8 cellular contexts compared by ENCODE assay signal in genomic region chr15:73965094-73965729, GRCh38. TPM values are rescaled to one million over a fixed set of nuclear protein-coding genes. Genes with fewer than 3 reads are reported as not detected.
DNase-seq lines count a peak whose midpoint lies in the region; ATAC-seq, FAIRE-seq and TF ChIP-seq lines count a peak whose summit lies in the region.

No MANE protein-coding gene starts in this region.

- peak overlapping the region; percentile 66 for H3K4me3 Mint-ChIP-seq in activated CD4-positive, alpha-beta T cell treated with anti-CD3 and anti-CD28 coated beads for 36 hours

- no peaks in the 10 kb centered on the region for H4K20me1 ChIP-seq in Karpas-422 (ENCODE audit: insufficient read depth, low read depth, low read length)
- no peaks in the 10 kb centered on the region; the same call in 1 of the 2 replicates for H4K20me1 ChIP-seq in K562 (replicated peaks; ENCODE audit: control insufficient read depth, insufficient read depth, low read length)

- H2AFZ ChIP-seq in Karpas-422 (ENCODE audit: low read length) (peak overlapping the region; percentile 86), K562 (ENCODE audit: low read depth, low read length) (peak overlapping the region; percentile 67)

- POLR2A ChIA-PET in activated CD4-positive, alpha-beta T cell treated with anti-CD3 and anti-CD28 coated beads for 36 hours (lab: Charles Lee), result interaction anchor here (1.5 kb wide), 1 partner anchor 9 kb away, joined by 3 read pairs; no protein-coding TSS in a partner anchor
- POLR2A ChIA-PET in K562 (lab: Yijun Ruan, JAX), result interaction anchor here (0.6 kb wide), 2 partner anchors 42 to 47 kb away, joined by 3 read pairs; no protein-coding TSS in a partner anchor

- TF ChIP-seq CTCF in K562 (IDR thresholded peaks at IDR 0.05 in 2 of 3, conservative IDR thresholded peaks at IDR 0.05 in 1 of 3; ENCODE audit: insufficient read depth in 2 of 3, low read depth in 1 of 3, low read length in 3 of 3) (no peak; a peak in 1 of 6 replicates), foreskin fibroblast (IDR thresholded peaks at IDR 0.05; ENCODE audit: low read depth, low read length) (no peak), GM13976 (IDR thresholded peaks at IDR 0.05; ENCODE audit: borderline replicate concordance, control extremely low read depth, extremely low read depth, insufficient read depth, missing control alignments) (no peak)

- CTCF ChIA-PET in activated CD4-positive, alpha-beta T cell treated with anti-CD3 and anti-CD28 coated beads for 36 hours (lab: Charles Lee), result interaction anchor here (0.6 to 4.0 kb wide), 21 partner anchors 9 to 638 kb away, joined by 3 to 27 read pairs (median 5); partner anchors contain the start of genes PML, STOML1 and TBC1D21
- CTCF ChIA-PET in K562 (lab: Yijun Ruan, JAX; ENCODE audit: low intra/inter-chr PET ratio), result interaction anchor here (0.6 to 2.4 kb wide), 3 partner anchors 11 to 91 kb away, joined by 4 to 17 read pairs (median 7); no protein-coding TSS in a partner anchor

- 13% methylated on average over 13 of the region's 13 CpGs for WGBS in K562 (ENCODE audit: insufficient coverage, low coverage, missing lambda C conversion rate)

- H3K27me3 ChIP-seq in Karpas-422 (ENCODE audit: low read length) (no peaks in the 10 kb centered on the region), K562 (ENCODE audit: control insufficient read depth in 2 of 2, insufficient read depth in 2 of 2, low read length in 2 of 2) (peaks cover 6 to 17% of the 10 kb centered on the region in 2 experiments; a peak in 4 of 5 replicates), rectal smooth muscle tissue (ENCODE audit: control insufficient read depth, insufficient read depth, low read length) (peaks cover 2% of the 10 kb centered on the region)

- H3K4me1 ChIP-seq in Karpas-422 (ENCODE audit: low read length) (peaks cover 20% of the 10 kb centered on the region), K562 (replicated peaks in 1 of 2; ENCODE audit: control insufficient read depth in 2 of 2, insufficient read depth in 2 of 2, low read length in 2 of 2) (peaks cover 0 to 5% of the 10 kb centered on the region in 2 experiments; a peak in 2 of 5 replicates), rectal smooth muscle tissue (ENCODE audit: control insufficient read depth, insufficient read depth, low read length) (no peaks in the 10 kb centered on the region)

- H3K27ac ChIP-seq in Karpas-422 (ENCODE audit: low read length) (no peak overlapping the region), K562 (ENCODE audit: extremely low read depth, low read depth, low read length) (no peak overlapping the region), rectal smooth muscle tissue (ENCODE audit: low read depth, low read length) (no peak overlapping the region)

- H3K4me3 ChIP-seq in Karpas-422 (ENCODE audit: low read length), result peak overlapping the region; percentile 25; the same call in 1 of the 2 replicates
- H3K4me3 ChIP-seq in K562, result no peak overlapping the region
- H3K4me3 ChIP-seq in rectal smooth muscle tissue (ENCODE audit: low read length), result peak overlapping the region; percentile 43
- H3K4me3 ChIP-seq in foreskin fibroblast (ENCODE audit: low read depth in 1 of 2, low read length in 2 of 2), result no peak overlapping the region

- H3K79me2 ChIP-seq in Karpas-422 (ENCODE audit: low read length) (no peaks in the 10 kb centered on the region), K562 (ENCODE audit: control insufficient read depth, insufficient read depth, low read length) (no peaks in the 10 kb centered on the region)

- H3K9ac ChIP-seq in Karpas-422 (ENCODE audit: low read length), result no peak overlapping the region
- H3K9ac ChIP-seq in K562 (ENCODE audit: insufficient read depth in 1 of 2, low read depth in 2 of 2, low read length in 2 of 2), result no peak overlapping the region; a peak in 1 of 4 replicates
- no peak overlapping the region for H3K9ac ChIP-seq in rectal smooth muscle tissue (ENCODE audit: low read length)

- H3K27ac Mint-ChIP-seq in activated CD4-positive, alpha-beta T cell treated with anti-CD3 and anti-CD28 coated beads for 36 hours, result peak overlapping the region; percentile 76

- peak; percentile 82 for DNase-seq in activated CD4-positive, alpha-beta T cell treated with anti-CD3 and anti-CD28 coated beads for 36 hours
- DNase-seq in activated CD4-positive, alpha-beta T cell treated with anti-CD3 and anti-CD28 coated beads, Interleukin-2, amount 50 U/mL, for 1 hour, result no peak
- DNase-seq in Karpas-422, result no peak
- no peak for DNase-seq in K562 (ENCODE audit: extremely low read depth in 1 of 4, low spot score in 3 of 4)
- DNase-seq in foreskin fibroblast, result no peak
- no peak for DNase-seq in GM13976 (ENCODE audit: low spot score)
- no peak for DNase-seq in superior temporal gyrus (ENCODE audit: extremely low spot score)

- intact Hi-C loops in activated CD4-positive, alpha-beta T cell treated with anti-CD3 and anti-CD28 coated beads for 36 hours (cut with DNase I, micrococcal nuclease), result loop anchor here (1.0 to 5.0 kb wide), 6 partner anchors 8 to 497 kb away; partner anchors contain the start of genes LOXL1 (in 1 of the 2), PML (in 1 of the 2) and UBL7 (in 1 of the 2)
- intact Hi-C loops in K562 (cut with micrococcal nuclease), result no loop called here

- H3K9me3 ChIP-seq in Karpas-422 (ENCODE audit: low read length) (no peaks in the 10 kb centered on the region), K562 (replicated peaks; ENCODE audit: control insufficient read depth, insufficient read depth, low read depth, low read length) (no peaks in the 10 kb centered on the region)

- no peaks in the 10 kb centered on the region for H3K27me3 Mint-ChIP-seq in activated CD4-positive, alpha-beta T cell treated with anti-CD3 and anti-CD28 coated beads for 36 hours

- TF ChIP-seq POLR2A in K562 (conservative IDR thresholded peaks at IDR 0.05), result no peak

- in situ Hi-C loops in K562 (cut with MboI), result loop anchor here (25.0 kb wide), 1 partner anchor 1322 kb away; the partner anchor contains the start of gene GOLGA6D
- in situ Hi-C loops in GM13976 (cut with MboI; ENCODE audit: low sequenced_read_pairs, unreplicated experiment), result no loop called here

- FAIRE-seq in K562 (lab: Jason Lieb, UNC), result no peak

- H3K36me3 ChIP-seq in Karpas-422 (ENCODE audit: insufficient read depth, low read length) (no peaks in the 10 kb centered on the region), K562 (ENCODE audit: control insufficient read depth, insufficient read depth, low read length) (no peaks in the 10 kb centered on the region), rectal smooth muscle tissue (ENCODE audit: control insufficient read depth, insufficient read depth, low read length) (no peaks in the 10 kb centered on the region)

- TF ChIP-seq EP300 in K562 (IDR thresholded peaks at IDR 0.05; ENCODE audit: low read length), result no peak

- H3K9me3 Mint-ChIP-seq in activated CD4-positive, alpha-beta T cell treated with anti-CD3 and anti-CD28 coated beads for 36 hours (ENCODE audit: low read depth), result no peaks in the 10 kb centered on the region

- H3K9me2 ChIP-seq in Karpas-422 (replicated peaks; ENCODE audit: insufficient read depth, low read length), result no peaks in the 10 kb centered on the region

- no peaks in the 10 kb centered on the region for H3K36me3 Mint-ChIP-seq in activated CD4-positive, alpha-beta T cell treated with anti-CD3 and anti-CD28 coated beads for 36 hours (ENCODE audit: low read depth)

- no peaks in the 10 kb centered on the region for H3K9me1 ChIP-seq in K562 (ENCODE audit: control insufficient read depth, insufficient read depth, low read length)

- no peak for TF ChIP-seq RAD21 in K562 (CRISPR knock-in tag; conservative IDR thresholded peaks at IDR 0.05 in 1 of 2, IDR thresholded peaks at IDR 0.05 in 1 of 2)

- BruUV-seq in K562 (replicated peaks; lab: Mats Ljungman, UMichigan), result no TSS peak

- ATAC-seq in activated CD4-positive, alpha-beta T cell treated with anti-CD3 and anti-CD28 coated beads for 36 hours, result peak; percentile 74
- peak; percentile 67 for ATAC-seq in K562

- H3K4me2 ChIP-seq in Karpas-422 (ENCODE audit: low read depth, low read length, poor library complexity, severe bottlenecking), result peak overlapping the region; percentile 46
- peak overlapping the region; percentile 40; the same call in 1 of the 2 replicates for H3K4me2 ChIP-seq in K562 (ENCODE audit: insufficient read depth, low read length)

- H3K4me1 Mint-ChIP-seq in activated CD4-positive, alpha-beta T cell treated with anti-CD3 and anti-CD28 coated beads for 36 hours, result peaks cover 25% of the 10 kb centered on the region

RNA-seq across cellular contexts. Expression of gene STOML1, which starts 26.9 kb away (rescaled TPM):
- 1 to 10 TPM; 6.3 to 7.1 TPM for total RNA-seq in activated CD4-positive, alpha-beta T cell treated with anti-CD3 and anti-CD28 coated beads for 36 hours
- 2.3 and 5.4 TPM in 2 replicates for total RNA-seq in Karpas-422 (2014; rRNA removed; shearing (Covaris generic); ENCODE audit: low replicate concordance)
- total RNA-seq in K562 (2011; cell fraction: chromatin; rRNA removed; ENCODE audit: low replicate concordance), result 10.7 and 18.8 TPM in 2 replicates
- 18.3 and 19.3 TPM in 2 replicates for total RNA-seq in K562 (2011; cell fraction: nucleolus; rRNA removed)
- 14.7 and 18.3 TPM in 2 replicates for total RNA-seq in K562 (2011; cell fraction: nucleoplasm; rRNA removed)
- total RNA-seq in K562 (2014; rRNA removed) (9.7 and 9.9 TPM in 2 replicates), K562 (2014; rRNA removed; fragmentation: Illumina TruSeq; extraction: Trizol) (1.2 and 2.1 TPM in 2 replicates), K562 (2015; rRNA removed; fragmentation: Illumina TruSeq; extraction: Trizol) (4.6 and 5.3 TPM in 2 replicates), K562 (2021) (9.6 and 10.3 TPM in 2 replicates)
- polyA plus RNA-seq in K562 (2011; rRNA removed) (4.9 and 7.1 TPM in 2 replicates), K562 (2014; fragmentation: Illumina TruSeq; extraction: Trizol) (3.5 and 5.2 TPM in 2 replicates), K562 (2014; fragmentation: Nextera tagmentation; extraction: Ambion mirVana) (under 1 TPM; 0.25 to 0.53 TPM), K562 (2014; rRNA removed) (6.9 and 8.9 TPM in 2 replicates)
- polyA plus RNA-seq in K562 (2011; cell fraction: cytosol; rRNA removed), result 8.1 and 16.7 TPM in 2 replicates
- 14.1 and 18.4 TPM in 2 replicates for polyA plus RNA-seq in K562 (2011; cell fraction: nucleus; rRNA removed)
- polyA plus RNA-seq in K562 (2012), result 5.9 and 11.3 TPM in 2 replicates
- 2.9 and 3.5 TPM in 2 replicates for polyA minus RNA-seq in K562 (2011; rRNA and poly(A)+ RNA removed)
- 2.7 and 5.1 TPM in 2 replicates for polyA minus RNA-seq in K562 (2011; cell fraction: cytosol; rRNA and poly(A)+ RNA removed)
- polyA minus RNA-seq in K562 (2011; cell fraction: nucleus; rRNA and poly(A)+ RNA removed), result 5.9 and 7.2 TPM in 2 replicates

RNA-seq across cellular contexts. Expression of gene PML, which starts 29.3 kb away (rescaled TPM):
- 10 to 100 TPM; 72.6 to 75.4 TPM for total RNA-seq in activated CD4-positive, alpha-beta T cell treated with anti-CD3 and anti-CD28 coated beads for 36 hours
- 15.4 and 21.5 TPM in 2 replicates for total RNA-seq in Karpas-422 (2014; rRNA removed; shearing (Covaris generic); ENCODE audit: low replicate concordance)
- 30.2 and 56.1 TPM in 2 replicates for total RNA-seq in K562 (2011; cell fraction: chromatin; rRNA removed; ENCODE audit: low replicate concordance)
- total RNA-seq in K562 (2011; cell fraction: nucleolus; rRNA removed), result 36.8 and 39.2 TPM in 2 replicates
- 35.0 and 53.2 TPM in 2 replicates for total RNA-seq in K562 (2011; cell fraction: nucleoplasm; rRNA removed)
- total RNA-seq in K562 (2014; rRNA removed) (14.4 and 20.2 TPM in 2 replicates), K562 (2014; rRNA removed; fragmentation: Illumina TruSeq; extraction: Trizol) (6.0 and 6.6 TPM in 2 replicates), K562 (2015; rRNA removed; fragmentation: Illumina TruSeq; extraction: Trizol) (9.7 and 10.1 TPM in 2 replicates), K562 (2021) (44.4 and 50.7 TPM in 2 replicates)
- polyA plus RNA-seq in K562 (2011; rRNA removed) (6.6 and 11.3 TPM in 2 replicates), K562 (2014; fragmentation: Illumina TruSeq; extraction: Trizol) (20.7 and 28.3 TPM in 2 replicates), K562 (2014; fragmentation: Nextera tagmentation; extraction: Ambion mirVana) (1 to 10 TPM; 5.0 to 5.4 TPM), K562 (2014; rRNA removed) (14.0 and 16.2 TPM in 2 replicates)
- 10.6 and 17.0 TPM in 2 replicates for polyA plus RNA-seq in K562 (2011; cell fraction: cytosol; rRNA removed)
- polyA plus RNA-seq in K562 (2011; cell fraction: nucleus; rRNA removed), result 22.7 and 36.6 TPM in 2 replicates
- polyA plus RNA-seq in K562 (2012), result 33.2 and 45.0 TPM in 2 replicates
- 8.2 and 9.8 TPM in 2 replicates for polyA minus RNA-seq in K562 (2011; rRNA and poly(A)+ RNA removed)
- polyA minus RNA-seq in K562 (2011; cell fraction: cytosol; rRNA and poly(A)+ RNA removed), result 31.2 and 50.2 TPM in 2 replicates
- 12.3 and 12.9 TPM in 2 replicates for polyA minus RNA-seq in K562 (2011; cell fraction: nucleus; rRNA and poly(A)+ RNA removed)

RNA-seq across cellular contexts. Expression of gene LOXL1, which starts 39.0 kb away (rescaled TPM):
- 1 to 10 TPM; 1.9 to 2.5 TPM for total RNA-seq in activated CD4-positive, alpha-beta T cell treated with anti-CD3 and anti-CD28 coated beads for 36 hours
- not detected in 2 replicates for total RNA-seq in Karpas-422 (2014; rRNA removed; shearing (Covaris generic); ENCODE audit: low replicate concordance)
- not detected in 2 replicates for total RNA-seq in K562 (2011; cell fraction: chromatin; rRNA removed; ENCODE audit: low replicate concordance)
- 0.33 TPM in 1 of 2 replicates, not detected in the other for total RNA-seq in K562 (2011; cell fraction: nucleolus; rRNA removed)
- total RNA-seq in K562 (2011; cell fraction: nucleoplasm; rRNA removed), result not detected in 2 replicates
- total RNA-seq in K562 (2014; rRNA removed) (0.14 and 0.61 TPM in 2 replicates), K562 (2014; rRNA removed; fragmentation: Illumina TruSeq; extraction: Trizol) (not detected in 2 replicates), K562 (2015; rRNA removed; fragmentation: Illumina TruSeq; extraction: Trizol) (not detected in 2 replicates), K562 (2021) (not detected in 2 replicates)
- polyA plus RNA-seq in K562 (2011; rRNA removed) (0.16 TPM in 1 of 2 replicates, not detected in the other), K562 (2014; fragmentation: Illumina TruSeq; extraction: Trizol) (not detected in 2 replicates), K562 (2014; fragmentation: Nextera tagmentation; extraction: Ambion mirVana) (not detected), K562 (2014; rRNA removed) (not detected in 2 replicates)
- 0.66 TPM in 1 of 2 replicates, not detected in the other for polyA plus RNA-seq in K562 (2011; cell fraction: cytosol; rRNA removed)
- polyA plus RNA-seq in K562 (2011; cell fraction: nucleus; rRNA removed), result 0.30 and 0.45 TPM in 2 replicates
- polyA plus RNA-seq in K562 (2012), result 0.18 and 1.5 TPM in 2 replicates
- polyA minus RNA-seq in K562 (2011; rRNA and poly(A)+ RNA removed), result not detected in 2 replicates
- polyA minus RNA-seq in K562 (2011; cell fraction: cytosol; rRNA and poly(A)+ RNA removed), result not detected in 2 replicates
- polyA minus RNA-seq in K562 (2011; cell fraction: nucleus; rRNA and poly(A)+ RNA removed), result not detected in 2 replicates

Comparison
In these comparisons a context has a peak if more than half of its experiments do, and no peak if none do; other contexts are left out.
1. H3K4me3 ChIP-seq: peak in Karpas-422 (single experiment) and rectal smooth muscle tissue (single experiment); none in K562 (single experiment) and foreskin fibroblast (0 of 2).